Comparison of ENCODE assay signal across 1 cellular context in genomic region chr6:149881066-149881766, GRCh38.
A peak's percentile ranks its signal among the peaks of the same experiment; 100 is the strongest.
TF ChIP-seq lines count a peak whose summit lies in the region.

No MANE protein-coding gene starts in this region.

TF ChIP-seq in K562, 482 proteins besides CTCF, POLR2A, EP300 and RAD21:
- no peak for TF ChIP-seq SMARCB1 (IDR thresholded peaks at IDR 0.05; ENCODE audit: insufficient read length, low read depth)
- TF ChIP-seq GTF2A2 (tag; IDR thresholded peaks at IDR 0.05), result no peak
- TF ChIP-seq TCF7 (IDR thresholded peaks at IDR 0.05; ENCODE audit: borderline replicate concordance), result no peak
- TF ChIP-seq NR0B1 (IDR thresholded peaks at IDR 0.05; ENCODE audit: partially characterized antibody), result no peak
- TF ChIP-seq USF1 (CRISPR knock-in tag; IDR thresholded peaks at IDR 0.05), result peak; percentile 38; the same call in 1 of the 2 replicates
- peak; percentile 11; the same call in 1 of the 2 replicates for TF ChIP-seq TFE3 (CRISPR knock-in tag; IDR thresholded peaks at IDR 0.05)
